Comparison of ENCODE assay signal across 8 cellular contexts in the genomic region with DNA sequence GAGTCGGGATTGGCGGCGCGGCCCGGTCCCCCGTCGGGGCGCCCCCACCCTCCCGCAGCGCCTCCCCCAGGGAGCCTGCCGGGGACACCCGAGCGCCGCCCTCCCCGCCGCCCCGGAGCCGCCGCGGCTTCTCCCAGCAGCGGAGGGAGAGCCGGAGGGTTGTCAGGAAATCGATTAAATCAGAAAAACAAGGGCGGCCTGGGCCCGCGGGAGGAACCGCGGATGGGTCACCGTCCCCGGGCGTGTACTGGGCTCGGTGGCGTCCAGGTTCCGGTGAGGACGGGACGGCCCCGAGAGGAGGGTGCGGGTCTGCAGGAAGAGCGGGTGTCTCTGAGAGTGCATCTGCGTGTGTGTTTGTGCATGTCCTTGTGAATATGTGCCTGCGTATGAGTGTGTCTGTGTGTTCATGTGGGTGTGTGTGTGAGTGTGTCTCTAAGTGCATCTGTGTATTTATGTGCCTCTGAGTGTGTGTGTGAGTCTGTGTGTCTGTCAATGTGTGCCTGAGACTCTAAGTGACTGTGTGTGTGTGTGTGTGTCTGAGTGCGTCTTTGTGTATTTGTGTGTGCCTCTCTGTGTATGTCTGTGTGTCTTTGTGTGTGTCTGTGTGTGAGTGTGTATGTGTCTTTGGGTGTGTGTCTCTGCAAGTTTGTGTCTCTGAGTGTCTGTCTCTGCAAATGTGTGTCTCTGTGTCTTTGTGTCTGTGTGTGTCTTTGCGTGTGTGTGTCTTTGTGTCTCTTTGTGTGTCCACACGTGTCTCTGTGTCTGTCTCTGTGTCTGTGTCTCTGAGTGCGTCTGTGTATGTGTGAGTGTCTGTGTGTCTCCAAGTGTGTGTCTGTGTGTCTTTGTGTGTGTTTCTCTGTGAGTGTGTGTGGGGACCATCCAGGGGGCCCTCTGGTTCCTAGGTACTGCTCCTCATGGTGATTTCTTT. TPM values are rescaled to one million over a fixed set of nuclear protein-coding genes. Genes with fewer than 3 reads are reported as not detected.
A peak's percentile ranks its signal among the peaks of the same experiment; 100 is the strongest.
DNase-seq lines count a peak whose midpoint lies in the region; ATAC-seq and TF ChIP-seq lines count a peak whose summit lies in the region.

No MANE protein-coding gene starts in this region.

- CTCF ChIA-PET in A673 (lab: Charles Lee) = no interaction called here

- H3K27me3 Mint-ChIP-seq in chondrocyte (ENCODE audit: low read depth) = no peaks in the 10 kb centered on the region

- H3K4me1 ChIP-seq in A673 (ENCODE audit: insufficient read depth, low read length, poor library complexity, severe bottlenecking) (peaks cover 21% of the 10 kb centered on the region), GM23248 (ENCODE audit: insufficient read depth) (peaks cover 31% of the 10 kb centered on the region), breast epithelium (peaks cover 0 to 3% of the 10 kb centered on the region in 2 donors), right lobe of liver (peaks cover 0 to 46% (median 13%) of the 10 kb centered on the region in 4 donors), thoracic aorta (ENCODE audit: control insufficient read depth in 1 of 2, low read depth in 2 of 2) (peaks cover 35 to 65% of the 10 kb centered on the region in 2 donors)

- TF ChIP-seq POLR2A in breast epithelium (IDR thresholded peaks at IDR 0.05) (no peak), right lobe of liver (IDR thresholded peaks at IDR 0.05) (no peak)

- no peaks in the 10 kb centered on the region for H3K9me2 ChIP-seq in GM23248 (ENCODE audit: insufficient read depth)

- TSS peak; percentile 52 for BruUV-seq in A673 (replicated peaks; lab: Mats Ljungman, UMichigan)

- 0 to 1% methylated on average over 36 to 41 of the region's 45 CpGs for WGBS in GM23248 (ENCODE audit: low coverage in 1 of 2, low lambda C conversion rate in 2 of 2, missing lambda C conversion rate in 2 of 2), 2 experiments
- 4% methylated on average over 23 of the region's 45 CpGs for WGBS in right lobe of liver (ENCODE audit: insufficient coverage, low coverage, low lambda C conversion rate, missing lambda C conversion rate)

- peak; percentile 7 for ATAC-seq in SK-N-SH treated with all-trans-retinoic acid at 6 μM for 48 hours
- peak in 3 of 4 donors; percentile 16 to 26 (median 24) for ATAC-seq in right lobe of liver
- no peak for ATAC-seq in thoracic aorta (ENCODE audit: insufficient number of reproducible peaks, low FRiP score, low read depth)

- POLR2A ChIA-PET in A673 (lab: Charles Lee; ENCODE audit: low non-redundant PET) = no interaction called here

- H3K36me3 ChIP-seq in A673 (ENCODE audit: insufficient read depth, low read length, poor library complexity, severe bottlenecking) (no peaks in the 10 kb centered on the region), GM23248 (ENCODE audit: low read depth) (no peaks in the 10 kb centered on the region), breast epithelium (no peaks in the 10 kb centered on the region), right lobe of liver (no peaks in the 10 kb centered on the region), thoracic aorta (no peaks in the 10 kb centered on the region)

- H3K9me3 ChIP-seq in A673 (ENCODE audit: low read depth, low read length, poor library complexity, severe bottlenecking) (peaks cover under 1% of the 10 kb centered on the region), GM23248 (ENCODE audit: low read depth) (no peaks in the 10 kb centered on the region), breast epithelium (peaks cover 0 to 4% of the 10 kb centered on the region in 2 donors), right lobe of liver (peaks cover 0 to 2% (median 0%) of the 10 kb centered on the region in 4 donors), thoracic aorta (peaks cover 2% of the 10 kb centered on the region)

- peak overlapping the region; percentile 61 for H3K4me2 ChIP-seq in GM23248 (ENCODE audit: unreplicated experiment)

- H3K36me3 Mint-ChIP-seq in chondrocyte (ENCODE audit: low read depth) = peaks cover 24% of the 10 kb centered on the region

- peaks cover 52% of the 10 kb centered on the region for H3K79me2 ChIP-seq in GM23248 (ENCODE audit: insufficient read depth)

- peaks cover 4% of the 10 kb centered on the region for H3K9me3 Mint-ChIP-seq in chondrocyte (ENCODE audit: low read depth)

- H3K4me3 Mint-ChIP-seq in chondrocyte (ENCODE audit: unreplicated experiment) = no peak overlapping the region

- peak; percentile 46 for DNase-seq in A673 (ENCODE audit: low spot score)
- peak; percentile 64 for DNase-seq in GM23248
- no peak for DNase-seq in breast epithelium (ENCODE audit: low spot score in 2 of 2)
- DNase-seq in right lobe of liver = no peak
- DNase-seq in thoracic aorta (ENCODE audit: low spot score) = no peak
- no peak for DNase-seq in chondrocyte (ENCODE audit: low spot score)
- no peak for DNase-seq in SHP77 treated with DMSO at 0.1 percent for 48 hours (lab: John Stamatoyannopoulos, UW)

- H3K27me3 ChIP-seq in A673 (replicated peaks; ENCODE audit: insufficient read depth, low read depth, low read length, poor library complexity) (no peaks in the 10 kb centered on the region), GM23248 (replicated peaks; ENCODE audit: insufficient read depth) (no peaks in the 10 kb centered on the region), breast epithelium (no peaks in the 10 kb centered on the region), right lobe of liver (no peaks in the 10 kb centered on the region), thoracic aorta (replicated peaks; ENCODE audit: insufficient read depth) (no peaks in the 10 kb centered on the region)

- H3K4me3 ChIP-seq in A673 (ENCODE audit: low read depth, low read length, poor library complexity, severe bottlenecking) (peak overlapping the region; percentile 84), GM23248 (peak overlapping the region; percentile 87), breast epithelium (peak overlapping the region; percentile 80 to 98 (median 90)), right lobe of liver (peak overlapping the region; percentile 87 to 88 (median 87)), thoracic aorta (peak overlapping the region; percentile 87)

- TF ChIP-seq CTCF in A673 (conservative IDR thresholded peaks at IDR 0.05; ENCODE audit: low read depth, low read length) = no peak
- TF ChIP-seq CTCF in breast epithelium (IDR thresholded peaks at IDR 0.05) = no peak
- no peak for TF ChIP-seq CTCF in right lobe of liver (IDR thresholded peaks at IDR 0.05)
- no peak for TF ChIP-seq CTCF in thoracic aorta (IDR thresholded peaks at IDR 0.05)
- no peak for TF ChIP-seq CTCF in chondrocyte (IDR thresholded peaks at IDR 0.05)

- peaks cover 27% of the 10 kb centered on the region for H3F3A ChIP-seq in GM23248 (ENCODE audit: insufficient read depth)

- peak overlapping the region; percentile 87 for H3K9ac ChIP-seq in GM23248

- H3K4me1 Mint-ChIP-seq in chondrocyte (ENCODE audit: low read depth) = peaks cover 58% of the 10 kb centered on the region

- H3K27ac ChIP-seq in A673 (ENCODE audit: low read depth, low read length, poor library complexity, severe bottlenecking) = peak overlapping the region; percentile 73
- H3K27ac ChIP-seq in GM23248 = peak overlapping the region; percentile 76
- H3K27ac ChIP-seq in breast epithelium = peak overlapping the region; percentile 92 to 94
- H3K27ac ChIP-seq in right lobe of liver = peak overlapping the region; percentile 70 to 89 (median 83)
- H3K27ac ChIP-seq in thoracic aorta = peak overlapping the region; percentile 87 to 93

- no peak overlapping the region for H3K27ac Mint-ChIP-seq in chondrocyte (ENCODE audit: unreplicated experiment)

- in situ Hi-C loops in GM23248 (cut with MboI) = no loop called here

- H2AFZ ChIP-seq in GM23248 = peak overlapping the region; percentile 40

- no peaks in the 10 kb centered on the region; the same call in 1 of the 2 replicates for H4K20me1 ChIP-seq in GM23248 (ENCODE audit: insufficient read depth)

- intact Hi-C loops in A673 (cut with micrococcal nuclease; ENCODE audit: unreplicated experiment) = loop anchor here (5.0 kb wide), 1 partner anchor 164 kb away; no protein-coding TSS in a partner anchor
- intact Hi-C loops in breast epithelium (cut with DNase I; ENCODE audit: low total_unique reads) = no loop called here
- intact Hi-C loops in right lobe of liver (cut with DNase I) = no loop called here

TF ChIP-seq in SK-N-SH treated with all-trans-retinoic acid at 6 μM for 48 hours, 23 proteins besides CTCF, POLR2A, EP300 and RAD21:
- TF ChIP-seq ESRRG (CRISPR knock-in tag; IDR thresholded peaks at IDR 0.05) (no peak), ZFP30 (CRISPR knock-in tag; IDR thresholded peaks at IDR 0.05) (no peak), GLIS3 (CRISPR knock-in tag; IDR thresholded peaks at IDR 0.05) (no peak), ZNF565 (CRISPR knock-in tag; conservative IDR thresholded peaks at IDR 0.05; ENCODE audit: low read depth) (no peak), BACH2 (CRISPR knock-in tag; IDR thresholded peaks at IDR 0.05; ENCODE audit: borderline replicate concordance) (no peak), CSDC2 (CRISPR knock-in tag; IDR thresholded peaks at IDR 0.05) (no peak), TOX (CRISPR knock-in tag; IDR thresholded peaks at IDR 0.05; ENCODE audit: borderline replicate concordance) (no peak), PPARA (CRISPR knock-in tag; IDR thresholded peaks at IDR 0.05; ENCODE audit: borderline replicate concordance) (no peak), ZFP3 (CRISPR knock-in tag; IDR thresholded peaks at IDR 0.05) (no peak)

RNA-seq across cellular contexts. Expression of a gene that starts 1.1 kb away (rescaled TPM):
- 7.5 and 11.8 TPM in 2 replicates for total RNA-seq in A673 (2021)
- 13.5 and 22.7 TPM in 2 replicates for total RNA-seq in GM23248 (2014; rRNA removed; shearing (Covaris generic))
- 13.5 and 13.6 TPM in 2 replicates for polyA plus RNA-seq in GM23248 (2016; fragmentation: Nextera tagmentation; extraction: Ambion mirVana)
- total RNA-seq in breast epithelium = 10 to 100 TPM; 30.6 to 52.5 (median 34.4) TPM
- total RNA-seq in right lobe of liver = 100 to 1,000 TPM in 1 of 6 experiments, 10 to 100 TPM in 4, 1 to 10 TPM in 1; 7.7 to 121 (median 37.0) TPM
- 100 to 1,000 TPM; 107 to 171 TPM for total RNA-seq in thoracic aorta
- 164 to 184 TPM (median 173 TPM) in 3 replicates for total RNA-seq in chondrocyte

RNA-seq across cellular contexts. Expression of a gene that starts 59.2 kb away (rescaled TPM):
- 6.2 and 10.6 TPM in 2 replicates for total RNA-seq in A673 (2021)
- total RNA-seq in GM23248 (2014; rRNA removed; shearing (Covaris generic)) = 29.6 and 31.4 TPM in 2 replicates
- 14.5 and 16.1 TPM in 2 replicates for polyA plus RNA-seq in GM23248 (2016; fragmentation: Nextera tagmentation; extraction: Ambion mirVana)
- 10 to 100 TPM; 46.4 to 77.4 (median 49.5) TPM for total RNA-seq in breast epithelium
- total RNA-seq in right lobe of liver = 100 to 1,000 TPM; 102 to 158 (median 120) TPM
- total RNA-seq in thoracic aorta = 10 to 100 TPM; 57.8 to 80.6 TPM
- total RNA-seq in chondrocyte = 37.0 to 41.4 TPM (median 38.9 TPM) in 3 replicates

Comparison
In these comparisons a context has a peak if more than half of its experiments do, and no peak if none do; other contexts are left out.
1. DNase-seq: peak in A673 (single experiment) and GM23248 (single experiment); none in breast epithelium (0 of 2), right lobe of liver (0 of 3), thoracic aorta (single experiment), chondrocyte (single experiment) and SHP77 treated with DMSO at 0.1 percent for 48 hours (single experiment).
2. Peak in every context shown above with its lines, with median percentiles within 50 percentile points of each other: H3K27ac ChIP-seq and H3K4me3 ChIP-seq.